14 cellular contexts compared by ENCODE assay signal in genomic region chr17:82772026-82772425, GRCh38. TPM values are rescaled to one million over a fixed set of nuclear protein-coding genes. Genes with fewer than 3 reads are reported as not detected.
DNase-seq lines count a peak whose midpoint lies in the region; ATAC-seq and TF ChIP-seq lines count a peak whose summit lies in the region.
"Had no signal": no experiment of that assay in that cellular context is flagged by ENCODE, and none has a peak within 500 bp of the region (broad histone marks: within the 10 kb centered on the region; RNA-seq: fewer than 3 reads in every experiment).

No MANE protein-coding gene starts in this region.

- POLR2A ChIA-PET in AG04449 (lab: Yijun Ruan, JAX), result no interaction called here
- POLR2A ChIA-PET in MCF 10A (lab: Yijun Ruan, JAX), result interaction anchor here (0.6 to 0.7 kb wide), 2 partner anchors 57 to 427 kb away, joined by 4 to 5 read pairs; no protein-coding TSS in a partner anchor

- BruUV-seq in MCF 10A (replicated peaks; lab: Mats Ljungman, UMichigan), result no TSS peak

- peak overlapping the region; percentile 46 for H3K27ac Mint-ChIP-seq in MCF 10A (ENCODE audit: low read depth, unreplicated experiment)
- H3K27ac Mint-ChIP-seq: activated CD8-positive, alpha-beta T cell treated with anti-CD3 and anti-CD28 coated beads for 36 hours; activated naive CD8-positive, alpha-beta T cell treated with anti-CD3 and anti-CD28 coated beads for 36 hours had no signal

- TF ChIP-seq CTCF in AG04449 (IDR thresholded peaks at IDR 0.05; ENCODE audit: insufficient read depth, low read length, missing control alignments) (no peak), MCF 10A (IDR thresholded peaks at IDR 0.05; ENCODE audit: unreplicated experiment) (no peak), lower leg skin (IDR thresholded peaks at IDR 0.05) (no peak)

- CTCF ChIA-PET in AG04449 (lab: Yijun Ruan, JAX) (interaction anchor here (3.3 kb wide), 1 partner anchor 10 kb away, joined by 18 read pairs; no protein-coding TSS in a partner anchor), MCF 10A (lab: Yijun Ruan, JAX) (interaction anchor here (2.2 kb wide), 1 partner anchor 10 kb away, joined by 9 read pairs; no protein-coding TSS in a partner anchor)

- H3K4me3 Mint-ChIP-seq in MCF 10A (ENCODE audit: unreplicated experiment), result no peak overlapping the region
- H3K4me3 Mint-ChIP-seq: activated CD8-positive, alpha-beta T cell treated with anti-CD3 and anti-CD28 coated beads for 36 hours; activated naive CD8-positive, alpha-beta T cell treated with anti-CD3 and anti-CD28 coated beads for 36 hours had no signal

- no peaks in the 10 kb centered on the region for H3K9me3 Mint-ChIP-seq in MCF 10A (ENCODE audit: unreplicated experiment)
- H3K9me3 Mint-ChIP-seq: activated CD8-positive, alpha-beta T cell treated with anti-CD3 and anti-CD28 coated beads for 36 hours; activated naive CD8-positive, alpha-beta T cell treated with anti-CD3 and anti-CD28 coated beads for 36 hours had no signal

- DNase-seq in AG04449 (ENCODE audit: low read depth, low spot score), result peak; percentile 45
- DNase-seq in HuH-7 (ENCODE audit: low spot score), result peak; percentile 64
- DNase-seq in MCF 10A (ENCODE audit: unreplicated experiment), result peak; percentile 73
- DNase-seq in kidney glomerular epithelial cell (lab: John Stamatoyannopoulos, UW), result peak; percentile 16
- DNase-seq in activated naive CD4-positive, alpha-beta T cell (lab: John Stamatoyannopoulos, UW), result no peak
- no peak for DNase-seq in lower leg skin (ENCODE audit: low spot score in 2 of 2)
- DNase-seq: activated CD8-positive, alpha-beta T cell treated with anti-CD3 and anti-CD28 coated beads for 36 hours; activated naive CD8-positive, alpha-beta T cell treated with anti-CD3 and anti-CD28 coated beads for 36 hours; NCI-H1048; NCI-H748 treated with DMSO at 0.1 percent for 48 hours; nucleus accumbens; stimulated activated naive CD4-positive, alpha-beta T cell had no signal

- no peak for TF ChIP-seq POLR2A in lower leg skin (IDR thresholded peaks at IDR 0.05)

- H3K4me3 ChIP-seq in AG04449 (ENCODE audit: low read depth, low read length) (no peak overlapping the region), lower leg skin (ENCODE audit: low read depth, poor library complexity, severe bottlenecking) (no peak overlapping the region)

- intact Hi-C loops in MCF 10A (cut with micrococcal nuclease) (no loop called here), lower leg skin (cut with DNase I; ENCODE audit: low total_unique reads) (loop anchor here (10.0 kb wide), 1 partner anchor 417 kb away; the partner anchor contains the start of gene TEX19)

- WGBS in lower leg skin, 2 donors, result 66 to 72% methylated on average over 3 of the region's 3 CpGs

- ATAC-seq in HG03378 (IDR thresholded peaks at IDR 0.05; ENCODE audit: unreplicated experiment) (no peak), GM21526 (IDR thresholded peaks at IDR 0.05; ENCODE audit: low FRiP score, unreplicated experiment) (no peak)
- ATAC-seq: activated CD8-positive, alpha-beta T cell treated with anti-CD3 and anti-CD28 coated beads for 36 hours had no signal

- peaks cover 6% of the 10 kb centered on the region for H3K4me1 Mint-ChIP-seq in MCF 10A (ENCODE audit: insufficient read depth, unreplicated experiment)

- H3K36me3 Mint-ChIP-seq in MCF 10A (ENCODE audit: insufficient read depth, unreplicated experiment), result peaks cover 44% of the 10 kb centered on the region

- H3K27me3 Mint-ChIP-seq in MCF 10A (ENCODE audit: insufficient read depth, unreplicated experiment), result no peaks in the 10 kb centered on the region
- H3K27me3 Mint-ChIP-seq: activated CD8-positive, alpha-beta T cell treated with anti-CD3 and anti-CD28 coated beads for 36 hours; activated naive CD8-positive, alpha-beta T cell treated with anti-CD3 and anti-CD28 coated beads for 36 hours had no signal

RNA-seq across cellular contexts. Expression of gene TBCD, which starts 20.2 kb away (rescaled TPM):
- total RNA-seq in MCF 10A (2022) (66.8 and 76.2 TPM in 2 replicates), lower leg skin (10 to 100 TPM; 38.7 to 73.4 (median 51.5) TPM)

RNA-seq across cellular contexts. Expression of gene FN3K, which starts 36.6 kb away (rescaled TPM):
- total RNA-seq in MCF 10A (2022), result 1.3 and 4.0 TPM in 2 replicates
- 1 to 10 TPM; 1.4 to 4.8 (median 3.3) TPM for total RNA-seq in lower leg skin

RNA-seq across cellular contexts. Expression of gene FN3KRP, which starts 55.5 kb away (rescaled TPM):
- 21.5 and 24.4 TPM in 2 replicates for total RNA-seq in MCF 10A (2022)
- total RNA-seq in lower leg skin, result 10 to 100 TPM; 13.1 to 21.2 (median 18.3) TPM

Comparison
In these comparisons a context has a peak if more than half of its experiments do, and no peak if none do; other contexts are left out.
1. DNase-seq: peak in AG04449 (single experiment), HuH-7 (single experiment), MCF 10A (single experiment) and kidney glomerular epithelial cell (single experiment); none in activated naive CD4-positive, alpha-beta T cell (0 of 4) and lower leg skin (0 of 2).